Comparison of ENCODE assay signal across 8 cellular contexts in genomic region chr17:62704381-62704971, GRCh38.
DNase-seq lines count a peak whose midpoint lies in the region; ATAC-seq, FAIRE-seq and TF ChIP-seq lines count a peak whose summit lies in the region.

No MANE protein-coding gene starts in this region.

- H3K36me3 ChIP-seq in endodermal cell (ENCODE audit: control insufficient read depth, insufficient read depth, low read length) (no peaks in the 10 kb centered on the region), muscle layer of colon (ENCODE audit: insufficient read depth, low read length) (no peaks in the 10 kb centered on the region), vagina (no peaks in the 10 kb centered on the region)

- H3K9me3 ChIP-seq in endodermal cell (ENCODE audit: control insufficient read depth, low read length) (peaks cover 14% of the 10 kb centered on the region), muscle layer of colon (ENCODE audit: low read length) (no peaks in the 10 kb centered on the region), vagina (peaks cover 5% of the 10 kb centered on the region)

- H3K4me3 ChIP-seq in endodermal cell (ENCODE audit: low read length) (peak overlapping the region; percentile 84), muscle layer of colon (ENCODE audit: low read depth in 1 of 2, low read length in 2 of 2) (peak overlapping the region; percentile 17 to 52), vagina (peak overlapping the region; percentile 56 to 74)

- H3K9ac ChIP-seq in endodermal cell (ENCODE audit: extremely low read depth, low read length, poor library complexity, severe bottlenecking) (peak overlapping the region; percentile 47), muscle layer of colon (ENCODE audit: low read length) (no peak overlapping the region)

- peak overlapping the region; percentile 50 for H3K4me3 Mint-ChIP-seq in activated CD8-positive, alpha-beta memory T cell treated with anti-CD3 and anti-CD28 coated beads, Interleukin-2, amount 10 ng/mL, durations not matched to agents 7 days and 5 days
- H3K4me3 Mint-ChIP-seq in endodermal cell, result peak overlapping the region; percentile 78

- CTCF ChIA-PET in activated CD8-positive, alpha-beta memory T cell treated with anti-CD3 and anti-CD28 coated beads, Interleukin-2, amount 10 ng/mL, durations not matched to agents 7 days and 5 days (lab: Charles Lee), result interaction anchor here (0.6 to 1.0 kb wide), 2 partner anchors 702 to 1529 kb away, joined by 4 read pairs; no protein-coding TSS in a partner anchor

- no peaks in the 10 kb centered on the region for H3K36me3 Mint-ChIP-seq in activated CD8-positive, alpha-beta memory T cell treated with anti-CD3 and anti-CD28 coated beads, Interleukin-2, amount 10 ng/mL, durations not matched to agents 7 days and 5 days
- H3K36me3 Mint-ChIP-seq in endodermal cell (ENCODE audit: low read depth), result peaks cover 8% of the 10 kb centered on the region

- no peak for TF ChIP-seq POLR2A in vagina (IDR thresholded peaks at IDR 0.05)

- peaks cover 6% of the 10 kb centered on the region for H3K4me1 Mint-ChIP-seq in activated CD8-positive, alpha-beta memory T cell treated with anti-CD3 and anti-CD28 coated beads, Interleukin-2, amount 10 ng/mL, durations not matched to agents 7 days and 5 days
- H3K4me1 Mint-ChIP-seq in endodermal cell, result peaks cover 24% of the 10 kb centered on the region

- 2 to 3% methylated on average over 19 to 31 of the region's 31 CpGs for WGBS in endodermal cell (ENCODE audit: insufficient coverage in 1 of 2, insufficient read length in 1 of 2), 2 experiments

- peaks cover 36% of the 10 kb centered on the region for H3K27me3 Mint-ChIP-seq in activated CD8-positive, alpha-beta memory T cell treated with anti-CD3 and anti-CD28 coated beads, Interleukin-2, amount 10 ng/mL, durations not matched to agents 7 days and 5 days
- peaks cover 31% of the 10 kb centered on the region for H3K27me3 Mint-ChIP-seq in endodermal cell (ENCODE audit: insufficient read depth)

- no peak for TF ChIP-seq CTCF in endodermal cell (conservative IDR thresholded peaks at IDR 0.05)
- TF ChIP-seq CTCF in vagina (IDR thresholded peaks at IDR 0.05), result no peak

- peaks cover 2% of the 10 kb centered on the region for H3K9me3 Mint-ChIP-seq in activated CD8-positive, alpha-beta memory T cell treated with anti-CD3 and anti-CD28 coated beads, Interleukin-2, amount 10 ng/mL, durations not matched to agents 7 days and 5 days (ENCODE audit: low read depth)
- peaks cover 22% of the 10 kb centered on the region for H3K9me3 Mint-ChIP-seq in endodermal cell

- intact Hi-C loops in vagina (cut with DNase I), result loop anchor here (5.0 kb wide), 2 partner anchors 263 to 703 kb away; partner anchors contain the start of gene TANC2

- H3K27me3 ChIP-seq in endodermal cell (ENCODE audit: control insufficient read depth, insufficient read depth, low read length, poor library complexity, severe bottlenecking) (peaks cover 10% of the 10 kb centered on the region), muscle layer of colon (ENCODE audit: control insufficient read depth in 1 of 2, insufficient read depth in 2 of 2, low read length in 2 of 2) (no peaks in the 10 kb centered on the region), vagina (no peaks in the 10 kb centered on the region)

- no peak for FAIRE-seq in frontal cortex (lab: Jason Lieb, UNC)

- DNase-seq in activated CD8-positive, alpha-beta memory T cell treated with anti-CD3 and anti-CD28 coated beads, Interleukin-2, amount 10 ng/mL, durations not matched to agents 7 days and 5 days, result no peak
- DNase-seq in activated CD8-positive, alpha-beta memory T cell treated with anti-CD3 and anti-CD28 coated beads, Interleukin-2, amount 50 U/mL, for 4 hours, result no peak
- DNase-seq in RPMI7951 (ENCODE audit: low read depth) (peak; percentile 43), endodermal cell (peak; percentile 90), vagina (ENCODE audit: extremely low spot score in 2 of 2) (peak in 1 of 2 donors; percentile 96), frontal cortex (ENCODE audit: low spot score in 2 of 2) (no peak), HCEC 1CT (no peak)

- no peak overlapping the region for H3K27ac ChIP-seq in endodermal cell (ENCODE audit: low read depth, low read length)
- peak overlapping the region; percentile 42 for H3K27ac ChIP-seq in muscle layer of colon (ENCODE audit: low read depth, low read length)
- H3K27ac ChIP-seq in vagina, result peak overlapping the region; percentile 81

- H3K27ac Mint-ChIP-seq in activated CD8-positive, alpha-beta memory T cell treated with anti-CD3 and anti-CD28 coated beads, Interleukin-2, amount 10 ng/mL, durations not matched to agents 7 days and 5 days, result no peak overlapping the region
- peak overlapping the region; percentile 94 for H3K27ac Mint-ChIP-seq in endodermal cell

- ATAC-seq in activated CD8-positive, alpha-beta memory T cell treated with anti-CD3 and anti-CD28 coated beads, Interleukin-2, amount 10 ng/mL, durations not matched to agents 7 days and 5 days, result no peak

- H3K4me1 ChIP-seq in endodermal cell (ENCODE audit: control insufficient read depth, insufficient read depth, low read length), result peaks cover 9% of the 10 kb centered on the region
- peaks cover 8% of the 10 kb centered on the region for H3K4me1 ChIP-seq in muscle layer of colon (ENCODE audit: insufficient read depth, low read length)
- H3K4me1 ChIP-seq in vagina, result peaks cover 26% of the 10 kb centered on the region

Comparison
In these comparisons a context has a peak if more than half of its experiments do, and no peak if none do; other contexts are left out.
1. DNase-seq: peak in RPMI7951 (single experiment) and endodermal cell (single experiment); none in activated CD8-positive, alpha-beta memory T cell treated with anti-CD3 and anti-CD28 coated beads, Interleukin-2, amount 10 ng/mL, durations not matched to agents 7 days and 5 days (single experiment), activated CD8-positive, alpha-beta memory T cell treated with anti-CD3 and anti-CD28 coated beads, Interleukin-2, amount 50 U/mL, for 4 hours (single experiment), frontal cortex (0 of 2) and HCEC 1CT (single experiment).
2. Peak in every context shown above with its lines, with median percentiles within 50 percentile points of each other: H3K4me3 ChIP-seq.